ENCODE assay signal across 1 cellular context in genomic region chr2:232574674-232575403, GRCh38.
TF ChIP-seq lines count a peak whose summit lies in the region.

No MANE protein-coding gene starts in this region.

TF ChIP-seq in HepG2, 621 proteins besides CTCF, POLR2A, EP300 and RAD21 (continued from another document and continues in another):
- TF ChIP-seq REST (IDR thresholded peaks at IDR 0.05; ENCODE audit: borderline replicate concordance in 1 of 2, low read depth in 1 of 2, low read length in 2 of 2) (no peak), ZNF225 (CRISPR knock-in tag; IDR thresholded peaks at IDR 0.05) (no peak), SSRP1 (CRISPR knock-in tag; IDR thresholded peaks at IDR 0.05) (no peak), MED8 (CRISPR knock-in tag; IDR thresholded peaks at IDR 0.05; ENCODE audit: insufficient replicate concordance) (peak; percentile 30), ZNF292 (CRISPR knock-in tag; IDR thresholded peaks at IDR 0.05; ENCODE audit: borderline replicate concordance, low read depth) (peak; percentile 33; the same call in 1 of the 2 replicates), ZNF280B (CRISPR knock-in tag; IDR thresholded peaks at IDR 0.05; ENCODE audit: borderline replicate concordance) (no peak), PCBP1 (IDR thresholded peaks at IDR 0.05; ENCODE audit: borderline replicate concordance, low read depth, low read length) (no peak), SRSF4 (IDR thresholded peaks at IDR 0.05; ENCODE audit: low read depth, low read length, poor library complexity, severe bottlenecking) (no peak), TFAP4 (IDR thresholded peaks at IDR 0.05; ENCODE audit: borderline replicate concordance, low read depth) (no peak), SP1 (IDR thresholded peaks at IDR 0.05) (no peak), SP1 (CRISPR knock-in tag; IDR thresholded peaks at IDR 0.05) (no peak), CEBPB (IDR thresholded peaks at IDR 0.05; ENCODE audit: borderline replicate concordance, low read depth, low read length) (peak; percentile 15; the same call in 1 of the 2 replicates), SNAPC2 (CRISPR knock-in tag; IDR thresholded peaks at IDR 0.05) (no peak), ZFY (CRISPR knock-in tag; IDR thresholded peaks at IDR 0.05) (no peak; the same call in 1 of the 2 replicates), ZNF674 (CRISPR knock-in tag; IDR thresholded peaks at IDR 0.05; ENCODE audit: low read depth) (no peak), TSC22D2 (CRISPR knock-in tag; IDR thresholded peaks at IDR 0.05; ENCODE audit: borderline replicate concordance) (no peak), ARNT (IDR thresholded peaks at IDR 0.05) (no peak), PRMT3 (CRISPR knock-in tag; IDR thresholded peaks at IDR 0.05; ENCODE audit: borderline replicate concordance, low read depth) (no peak), NKX3-1 (CRISPR knock-in tag; IDR thresholded peaks at IDR 0.05) (no peak), SMAD1 (CRISPR knock-in tag; IDR thresholded peaks at IDR 0.05; ENCODE audit: borderline replicate concordance, low read depth) (no peak), BCL6 (CRISPR knock-in tag; IDR thresholded peaks at IDR 0.05) (peak; percentile 71), PRDM10 (CRISPR knock-in tag; IDR thresholded peaks at IDR 0.05; ENCODE audit: low read depth) (no peak; the same call in 1 of the 2 replicates), GABPB1 (CRISPR knock-in tag; IDR thresholded peaks at IDR 0.05) (no peak), NFE2L2 (IDR thresholded peaks at IDR 0.05; ENCODE audit: low read length) (no peak), NR1H2 (CRISPR knock-in tag; IDR thresholded peaks at IDR 0.05; ENCODE audit: borderline replicate concordance, low read depth) (no peak), ATF7 (IDR thresholded peaks at IDR 0.05) (no peak), ATF7 (CRISPR knock-in tag; IDR thresholded peaks at IDR 0.05) (no peak), TEAD3 (CRISPR knock-in tag; optimal IDR thresholded peaks at IDR 0.05; ENCODE audit: borderline replicate concordance) (peak; percentile 50), ZBTB40 (IDR thresholded peaks at IDR 0.05) (no peak), ZBTB40 (CRISPR knock-in tag; IDR thresholded peaks at IDR 0.05) (no peak), ZNF256 (CRISPR knock-in tag; conservative IDR thresholded peaks at IDR 0.05) (no peak), TBL1XR1 (IDR thresholded peaks at IDR 0.05; ENCODE audit: borderline replicate concordance, low read length, partially characterized antibody) (no peak), NPAS2 (CRISPR knock-in tag; IDR thresholded peaks at IDR 0.05; ENCODE audit: borderline replicate concordance) (no peak), HNRNPK (IDR thresholded peaks at IDR 0.05; ENCODE audit: low read depth, low read length, poor library complexity, severe bottlenecking) (no peak), LRRFIP1 (CRISPR knock-in tag; conservative IDR thresholded peaks at IDR 0.05) (no peak), MTERF4 (CRISPR knock-in tag; IDR thresholded peaks at IDR 0.05) (no peak; the same call in 1 of the 2 replicates), NFATC3 (CRISPR knock-in tag; IDR thresholded peaks at IDR 0.05) (no peak), ETV6 (CRISPR knock-in tag; conservative IDR thresholded peaks at IDR 0.05) (no peak), ATF1 (CRISPR knock-in tag; IDR thresholded peaks at IDR 0.05) (no peak), CBX1 (IDR thresholded peaks at IDR 0.05; ENCODE audit: low read depth) (no peak), FOXK2 (IDR thresholded peaks at IDR 0.05) (no peak)
